ENCODE assay signal across 28 cellular contexts in genomic region chr15:90638963-90639362, GRCh38.
DNase-seq lines count a peak whose midpoint lies in the region; ATAC-seq, FAIRE-seq and TF ChIP-seq lines count a peak whose summit lies in the region.
"Had no signal": no experiment of that assay in that cellular context is flagged by ENCODE, and none has a peak within 500 bp of the region (broad histone marks: within the 10 kb centered on the region; RNA-seq: fewer than 3 reads in every experiment).

No MANE protein-coding gene starts in this region.

- ATAC-seq in HepG2 (no peak), right lobe of liver (no peak)
- ATAC-seq in activated T-helper 17 cell treated with anti-CD3 and anti-CD28 coated beads, Interleukin-2, amount 50 U/mL, for 72 hours (replicated peaks): no peak
- ATAC-seq: left lobe of liver; naive thymus-derived CD4-positive, alpha-beta T cell had no signal

- peak overlapping the region; percentile 41 for H3K27ac Mint-ChIP-seq in activated T-helper 17 cell treated with anti-CD3 and anti-CD28 coated beads, Interleukin-2, amount 50 U/mL, for 72 hours
- H3K27ac Mint-ChIP-seq: activated T-helper 2 cell treated with anti-CD3 and anti-CD28 coated beads, Interferon-gamma antibody, Interleukin-2, Interleukin-4, amounts not matched to agents 10 μg/mL and 5 μg/mL and 100 μg/mL, durations not matched to agents 14 hours and 24 hours and 36 hours; type B pancreatic cell had no signal

- no peak overlapping the region for H3K4me3 Mint-ChIP-seq in activated T-helper 17 cell treated with anti-CD3 and anti-CD28 coated beads, Interleukin-2, amount 50 U/mL, for 72 hours
- H3K4me3 Mint-ChIP-seq: CD8-positive, alpha-beta memory T cell; immature natural killer cell; type B pancreatic cell had no signal

- H3K27me3 ChIP-seq in HepG2 (ENCODE audit: control insufficient read depth in 1 of 2, insufficient read depth in 2 of 2, low read length in 2 of 2) (no peaks in the 10 kb centered on the region), right lobe of liver (no peaks in the 10 kb centered on the region), H7 (ENCODE audit: control insufficient read depth, insufficient read depth, low read length) (no peaks in the 10 kb centered on the region), stomach smooth muscle (ENCODE audit: control insufficient read depth in 1 of 2, insufficient read depth in 2 of 2, low read length in 2 of 2) (no peaks in the 10 kb centered on the region)
- H3K27me3 ChIP-seq: adrenal gland, esophagus muscularis mucosa had no signal

- no peaks in the 10 kb centered on the region for H3K4me1 Mint-ChIP-seq in activated T-helper 17 cell treated with anti-CD3 and anti-CD28 coated beads, Interleukin-2, amount 50 U/mL, for 72 hours
- H3K4me1 Mint-ChIP-seq: immature natural killer cell had no signal

- H3K4me1 ChIP-seq in HepG2 (ENCODE audit: insufficient read depth, low read length) (no peaks in the 10 kb centered on the region), right lobe of liver (no peaks in the 10 kb centered on the region), stomach smooth muscle (ENCODE audit: control insufficient read depth, insufficient read depth, low read length) (no peaks in the 10 kb centered on the region)
- H3K4me1 ChIP-seq: adrenal gland, esophagus muscularis mucosa, HAP-1 had no signal

- FAIRE-seq in HepG2 (lab: Jason Lieb, UNC): no peak
- FAIRE-seq: colon, frontal cortex had no signal

- intact Hi-C loops in HepG2 (cut with micrococcal nuclease; ENCODE audit: unreplicated experiment) (no loop called here), right lobe of liver (cut with DNase I) (no loop called here)

- CTCF ChIA-PET in HepG2 (lab: Yijun Ruan, JAX; ENCODE audit: low intra/inter-chr PET ratio, low total read pairs): no interaction called here

- no peak overlapping the region for H3K4me2 ChIP-seq in HepG2 (ENCODE audit: low read depth, low read length)
- H3K4me2 ChIP-seq: smooth muscle cell had no signal

- peaks cover 2 to 16% of the 10 kb centered on the region in 2 experiments; a peak in 4 of 5 replicates for H3K36me3 ChIP-seq in HepG2 (replicated peaks in 1 of 2; ENCODE audit: control insufficient read depth in 1 of 2, insufficient read depth in 2 of 2, low read length in 2 of 2)
- peaks cover 0 to 56% (median 19%) of the 10 kb centered on the region in 4 donors for H3K36me3 ChIP-seq in right lobe of liver
- H3K36me3 ChIP-seq in H7 (replicated peaks; ENCODE audit: control insufficient read depth, insufficient read depth, low read length): no peaks in the 10 kb centered on the region
- H3K36me3 ChIP-seq in stomach smooth muscle (ENCODE audit: control insufficient read depth in 2 of 2, insufficient read depth in 2 of 2, low read length in 2 of 2): peaks cover 42 to 48% of the 10 kb centered on the region in 2 donors

- WGBS in HepG2 (ENCODE audit: low lambda C conversion rate): 96% methylated on average over 11 of the region's 11 CpGs
- 96% methylated on average over 8 of the region's 11 CpGs for WGBS in right lobe of liver (ENCODE audit: insufficient coverage, low coverage, low lambda C conversion rate, missing lambda C conversion rate)

- H3K27me3 Mint-ChIP-seq in activated T-helper 17 cell treated with anti-CD3 and anti-CD28 coated beads, Interleukin-2, amount 50 U/mL, for 72 hours: no peaks in the 10 kb centered on the region
- H3K27me3 Mint-ChIP-seq: CD8-positive, alpha-beta memory T cell; naive thymus-derived CD4-positive, alpha-beta T cell; type B pancreatic cell had no signal

- no peak for DNase-seq in HepG2 (ENCODE audit: low spot score)
- no peak for DNase-seq in right lobe of liver
- DNase-seq in H7: peak; percentile 62
- no peak for DNase-seq in GM20000 (ENCODE audit: low spot score)
- no peak for DNase-seq in NCI-H2227 (lab: John Stamatoyannopoulos, UW; ENCODE audit: unreplicated experiment)
- DNase-seq in middle frontal gyrus (ENCODE audit: extremely low spot score, low spot score): no peak
- DNase-seq: adrenal gland; CD8-positive, alpha-beta memory T cell; immature natural killer cell; mesendoderm; NCI-H1417; NCI-H510A treated with DMSO at 0.1 percent for 48 hours; RPMI8226; stimulated activated CD4-positive, alpha-beta T cell treated with anti-CD3 and anti-CD28 coated beads, Interleukin-2, amount 100 ng/mL, for 24 hours; T-helper 2 cell had no signal

- no peak for TF ChIP-seq RAD21 in HepG2 (CRISPR knock-in tag; IDR thresholded peaks at IDR 0.05)

- peaks cover 63% of the 10 kb centered on the region for H3K36me3 Mint-ChIP-seq in activated T-helper 17 cell treated with anti-CD3 and anti-CD28 coated beads, Interleukin-2, amount 50 U/mL, for 72 hours (ENCODE audit: low read depth)

- H2AFZ ChIP-seq in HepG2 (ENCODE audit: low read length): no peak overlapping the region

- no peaks in the 10 kb centered on the region for H3K9me3 ChIP-seq in HepG2 (ENCODE audit: low read length)
- no peaks in the 10 kb centered on the region for H3K9me3 ChIP-seq in right lobe of liver
- no peaks in the 10 kb centered on the region for H3K9me3 ChIP-seq in stomach smooth muscle (ENCODE audit: control insufficient read depth in 2 of 2, low read length in 2 of 2)
- H3K9me3 ChIP-seq: adrenal gland, esophagus muscularis mucosa, HAP-1 had no signal

- H3K79me2 ChIP-seq in HepG2 (ENCODE audit: insufficient read depth, low read length): no peaks in the 10 kb centered on the region

- no peaks in the 10 kb centered on the region for H3K9me3 Mint-ChIP-seq in activated T-helper 17 cell treated with anti-CD3 and anti-CD28 coated beads, Interleukin-2, amount 50 U/mL, for 72 hours
- H3K9me3 Mint-ChIP-seq: activated T-helper 2 cell treated with anti-CD3 and anti-CD28 coated beads, Interferon-gamma antibody, Interleukin-2, Interleukin-4, amounts not matched to agents 10 μg/mL and 5 μg/mL and 100 μg/mL, durations not matched to agents 14 hours and 24 hours and 36 hours; CD8-positive, alpha-beta memory T cell; naive thymus-derived CD4-positive, alpha-beta T cell; type B pancreatic cell had no signal

- H3K4me3 ChIP-seq in HepG2 (replicated peaks in 1 of 3; ENCODE audit: insufficient read depth in 1 of 3, low read depth in 2 of 3, low read length in 3 of 3): no peak overlapping the region
- H3K4me3 ChIP-seq in right lobe of liver: no peak overlapping the region
- H3K4me3 ChIP-seq in H7 (ENCODE audit: insufficient read depth, low read depth, low read length): no peak overlapping the region
- H3K4me3 ChIP-seq in stomach smooth muscle (ENCODE audit: low read length in 2 of 2): no peak overlapping the region
- H3K4me3 ChIP-seq: adrenal gland, esophagus muscularis mucosa, HAP-1, smooth muscle cell had no signal

- H3K9ac ChIP-seq in HepG2 (ENCODE audit: insufficient read depth, low read depth, low read length) (no peak overlapping the region), stomach smooth muscle (ENCODE audit: low read length in 2 of 2) (no peak overlapping the region)

- TF ChIP-seq CTCF in HepG2 (CRISPR knock-in tag; IDR thresholded peaks at IDR 0.05) (0 out of 2 replicates have a peak, but pooled peaks have one; percentile 15), right lobe of liver (IDR thresholded peaks at IDR 0.05) (no peak), GM20000 (IDR thresholded peaks at IDR 0.05; ENCODE audit: extremely low read depth, missing control alignments) (no peak)

- in situ Hi-C loops in HepG2 (cut with HindIII; ENCODE audit: extremely low pct_ligation_motif_present, low pct_unique_long_range_greater_than_20kb): no loop called here

- no peak overlapping the region for H3K27ac ChIP-seq in HepG2 (ENCODE audit: extremely low read length, insufficient read depth, low read length)
- H3K27ac ChIP-seq in right lobe of liver: no peak overlapping the region
- H3K27ac ChIP-seq in stomach smooth muscle (ENCODE audit: low read length): peak overlapping the region; percentile 18
- H3K27ac ChIP-seq: adrenal gland, esophagus muscularis mucosa, HL-60, VCaP had no signal

- TF ChIP-seq POLR2A in HepG2 (IDR thresholded peaks at IDR 0.05; ENCODE audit: insufficient read depth in 1 of 2, low read depth in 2 of 2, low read length in 2 of 2) (no peak), right lobe of liver (IDR thresholded peaks at IDR 0.05) (no peak)

- BruUV-seq in HepG2 (replicated peaks; lab: Mats Ljungman, UMichigan): no TSS peak

- POLR2A ChIA-PET in HepG2 (lab: Yijun Ruan, JAX): no interaction called here

- H4K20me1 ChIP-seq in HepG2 (ENCODE audit: insufficient read depth, low read length): no peaks in the 10 kb centered on the region

- TF ChIP-seq EP300 in HepG2 (IDR thresholded peaks at IDR 0.05; ENCODE audit: low read depth in 2 of 2, low read length in 2 of 2) (no peak), HepG2 (CRISPR knock-in tag; IDR thresholded peaks at IDR 0.05; ENCODE audit: borderline replicate concordance) (no peak)

TF ChIP-seq in HepG2, 621 proteins besides CTCF, POLR2A, EP300 and RAD21:
- TF ChIP-seq KAT2B (IDR thresholded peaks at IDR 0.05; ENCODE audit: borderline replicate concordance, low read depth, low read length): no peak
- TF ChIP-seq THRA (CRISPR knock-in tag; IDR thresholded peaks at IDR 0.05; ENCODE audit: borderline replicate concordance): no peak
- TF ChIP-seq ZBTB33 (CRISPR knock-in tag; IDR thresholded peaks at IDR 0.05): peak; percentile 87
- no peak for TF ChIP-seq SNRNP70 (IDR thresholded peaks at IDR 0.05; ENCODE audit: low read depth, low read length)
TF ChIP-seq in HepG2: peak in this region for 1.
